10 cellular contexts compared by ENCODE assay signal in the genomic region with DNA sequence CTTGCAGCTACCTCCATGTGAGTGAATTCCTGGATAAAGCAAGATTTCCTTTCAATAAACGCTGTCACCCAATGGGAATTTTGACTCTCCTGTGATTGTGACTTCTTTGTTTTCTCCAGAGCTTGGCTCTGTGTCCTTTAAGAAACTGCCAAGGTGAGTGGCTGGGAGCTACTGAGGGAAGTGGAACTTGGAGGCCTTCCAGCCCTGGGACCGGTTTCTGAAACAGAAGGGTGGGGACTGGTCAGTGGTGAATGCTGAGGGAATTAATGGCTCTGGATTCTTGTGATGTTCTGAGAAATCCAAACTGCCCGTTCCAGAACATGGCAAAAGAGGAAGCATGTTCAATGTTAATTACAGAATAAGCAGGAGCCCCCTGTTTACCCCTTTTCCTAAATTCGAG. TPM values are rescaled to one million over a fixed set of nuclear protein-coding genes. Genes with fewer than 3 reads are reported as not detected.
DNase-seq lines count a peak whose midpoint lies in the region; ATAC-seq and TF ChIP-seq lines count a peak whose summit lies in the region.
"Had no signal": no experiment of that assay in that cellular context is flagged by ENCODE, and none has a peak within 500 bp of the region (broad histone marks: within the 10 kb centered on the region; RNA-seq: fewer than 3 reads in every experiment).

No MANE protein-coding gene starts in this region.

- peak overlapping the region; percentile 59 for H3K27ac ChIP-seq in VCaP

- no peak overlapping the region for H3K4me3 Mint-ChIP-seq in nephron
- H3K4me3 Mint-ChIP-seq: central memory CD8-positive, alpha-beta T cell had no signal

- ATAC-seq in Right ventricle myocardium superior (ENCODE audit: poor library complexity) = peak; percentile 65
- no peak for ATAC-seq in GM19397 (IDR thresholded peaks at IDR 0.05; ENCODE audit: unreplicated experiment)
- ATAC-seq in GM19467 (IDR thresholded peaks at IDR 0.05; ENCODE audit: unreplicated experiment) = no peak

- DNase-seq in Right ventricle myocardium superior (peak; percentile 75), ureter (ENCODE audit: low spot score) (peak; percentile 65), GM20000 (ENCODE audit: low spot score) (no peak), NCI-H2196 (lab: John Stamatoyannopoulos, UW; ENCODE audit: unreplicated experiment) (no peak)
- DNase-seq: MG63 had no signal

- peaks cover 31% of the 10 kb centered on the region for H3K36me3 Mint-ChIP-seq in nephron (ENCODE audit: low read depth)

- H3K27ac Mint-ChIP-seq in nephron = peak overlapping the region; percentile 90 to 98 (median 93)

- TF ChIP-seq CTCF in VCaP (conservative IDR thresholded peaks at IDR 0.05) (no peak), nephron (IDR thresholded peaks at IDR 0.05; ENCODE audit: unreplicated experiment in 3 of 3) (no peak), GM20000 (IDR thresholded peaks at IDR 0.05; ENCODE audit: extremely low read depth, missing control alignments) (no peak)

- peaks cover 58% of the 10 kb centered on the region for H3K4me1 Mint-ChIP-seq in nephron
- H3K4me1 Mint-ChIP-seq: central memory CD8-positive, alpha-beta T cell had no signal

- intact Hi-C loops in Right ventricle myocardium superior (cut with DNase I) = loop anchor here (10.0 kb wide), 1 partner anchor 524 kb away; no protein-coding TSS in a partner anchor

- no peaks in the 10 kb centered on the region for H3K9me3 Mint-ChIP-seq in nephron
- H3K9me3 Mint-ChIP-seq: central memory CD8-positive, alpha-beta T cell had no signal

- no peaks in the 10 kb centered on the region for H3K27me3 Mint-ChIP-seq in nephron (ENCODE audit: low read depth)

RNA-seq across cellular contexts. Expression of a gene that starts 41.1 kb away (rescaled TPM):
- total RNA-seq in Right ventricle myocardium superior (966 TPM), ureter (29.3 TPM)

Comparison
In these comparisons a context has a peak if more than half of its experiments do, and no peak if none do; other contexts are left out.
1. DNase-seq: peak in Right ventricle myocardium superior (single experiment) and ureter (single experiment); none in GM20000 (single experiment) and NCI-H2196 (single experiment).
2. RNA of a gene that starts 41.1 kb away (total RNA-seq): 966 TPM in Right ventricle myocardium superior (single experiment); 29.3 TPM in ureter (single experiment); every median in the first group is over 10 times any median in the second.